6 cellular contexts compared by ENCODE assay signal in genomic region chr10:125848857-125849256, GRCh38. TPM values are rescaled to one million over a fixed set of nuclear protein-coding genes. Genes with fewer than 3 reads are reported as not detected.
"Had no signal": no experiment of that assay in that cellular context is flagged by ENCODE, and none has a peak within 500 bp of the region (broad histone marks: within the 10 kb centered on the region; RNA-seq: fewer than 3 reads in every experiment).

No MANE protein-coding gene starts in this region.

- ATAC-seq: K562 had no signal

- FAIRE-seq: HTR-8/SVneo, K562 had no signal

- DNase-seq: IMR-90, KBM-7 had no signal

- H3K27ac ChIP-seq: HL-60 had no signal

- H3K4me3 ChIP-seq: K562 had no signal

RNA-seq across cellular contexts. Expression of gene FANK1, which starts 47.5 kb away (rescaled TPM):
- polyA plus RNA-seq: IgD-negative memory B cell had no signal
